Comparison of ENCODE assay signal across 9 cellular contexts in genomic region chr1:26998319-26999300, GRCh38. TPM values are rescaled to one million over a fixed set of nuclear protein-coding genes. Genes with fewer than 3 reads are reported as not detected.
DNase-seq lines count a peak whose midpoint lies in the region; ATAC-seq and TF ChIP-seq lines count a peak whose summit lies in the region.
"Had no signal": no experiment of that assay in that cellular context is flagged by ENCODE, and none has a peak within 500 bp of the region (broad histone marks: within the 10 kb centered on the region; RNA-seq: fewer than 3 reads in every experiment).

No MANE protein-coding gene starts in this region.

- H3K4me3 ChIP-seq in DND-41 (ENCODE audit: low read depth in 1 of 2, low read length in 2 of 2) (no peak overlapping the region), fibroblast of lung (replicated peaks in 1 of 4; ENCODE audit: control extremely low read depth in 1 of 4, insufficient read depth in 1 of 4, low read depth in 3 of 4, low read length in 4 of 4) (peak overlapping the region in 1 of 4 experiments; percentile 50), sigmoid colon (peak overlapping the region in 1 of 4 donors; percentile 32)

- POLR2A ChIA-PET in RWPE1 (lab: Yijun Ruan, JAX; ENCODE audit: low non-redundant PET) = interaction anchor here (1.0 to 2.8 kb wide), 3 partner anchors 11 to 38 kb away, joined by 3 to 21 read pairs (median 4); partner anchors contain the start of gene KDF1

- H2AFZ ChIP-seq in DND-41 (ENCODE audit: low read depth, low read length) (peak overlapping the region; percentile 85), fibroblast of lung (ENCODE audit: low read length) (no peak overlapping the region)

- no peak for TF ChIP-seq EP300 in sigmoid colon (IDR thresholded peaks at IDR 0.05)

- H4K20me1 ChIP-seq in DND-41 (ENCODE audit: insufficient read depth, low read length) (no peaks in the 10 kb centered on the region), fibroblast of lung (ENCODE audit: control insufficient read depth, extremely low read depth, insufficient read depth, low read length) (no peaks in the 10 kb centered on the region)

- H3K4me2 ChIP-seq in DND-41 (ENCODE audit: insufficient read depth, low read length) (no peak overlapping the region), fibroblast of lung (ENCODE audit: extremely low read depth, insufficient read depth, low read length) (peak overlapping the region; percentile 58)

- H3K79me2 ChIP-seq in DND-41 (ENCODE audit: insufficient read depth, low read length) (no peaks in the 10 kb centered on the region), fibroblast of lung (ENCODE audit: control insufficient read depth, insufficient read depth, low read length) (peaks cover 16% of the 10 kb centered on the region)

- H3K27me3 ChIP-seq in DND-41 (ENCODE audit: insufficient read depth, low read length, poor library complexity) (peaks cover 3% of the 10 kb centered on the region), fibroblast of lung (ENCODE audit: control insufficient read depth, insufficient read depth, low read length) (no peaks in the 10 kb centered on the region), sigmoid colon (no peaks in the 10 kb centered on the region)

- CTCF ChIA-PET in RWPE1 (lab: Yijun Ruan, JAX) = interaction anchor here (0.6 to 3.1 kb wide), 19 partner anchors 8 to 1574 kb away, joined by 3 to 26 read pairs (median 5); partner anchors contain the start of gene TENT5B

- H3K9ac ChIP-seq in DND-41 (ENCODE audit: low read depth, low read length) (no peak overlapping the region), fibroblast of lung (ENCODE audit: insufficient read depth, low read length) (no peak overlapping the region)

- TF ChIP-seq CTCF in DND-41 (IDR thresholded peaks at IDR 0.05; ENCODE audit: borderline replicate concordance, extremely low read depth, low read length, poor library complexity, severe bottlenecking) (no peak), RWPE1 (conservative IDR thresholded peaks at IDR 0.05; ENCODE audit: low read depth) (no peak), fibroblast of lung (conservative IDR thresholded peaks at IDR 0.05 in 1 of 2, IDR thresholded peaks at IDR 0.05 in 1 of 2; ENCODE audit: low read depth in 1 of 2, low read length in 2 of 2) (no peak), sigmoid colon (IDR thresholded peaks at IDR 0.05) (no peak)

- 89 to 92% methylated on average over 11 of the region's 11 CpGs for WGBS in sigmoid colon, 2 donors

- no peak for ATAC-seq in DND-41 (ENCODE audit: insufficient read depth, low read depth)

- H3K4me1 ChIP-seq in DND-41 (ENCODE audit: insufficient read depth, low read length) (peaks cover 8% of the 10 kb centered on the region), fibroblast of lung (ENCODE audit: control insufficient read depth, extremely low read depth, insufficient read depth, low read length) (peaks cover 31% of the 10 kb centered on the region), sigmoid colon (peaks cover 0 to 90% (median 88%) of the 10 kb centered on the region in 4 donors)

- H3K27ac ChIP-seq in DND-41 (ENCODE audit: low read length) (no peak overlapping the region), RWPE1 (peak overlapping the region; percentile 99), fibroblast of lung (ENCODE audit: insufficient read depth, low read length) (peak overlapping the region; percentile 84), sigmoid colon (peak overlapping the region; percentile 91 to 98 (median 97))

- no peaks in the 10 kb centered on the region for H3K9me3 ChIP-seq in DND-41 (ENCODE audit: insufficient read depth, low read length, severe bottlenecking)
- H3K9me3 ChIP-seq in fibroblast of lung (ENCODE audit: control insufficient read depth, insufficient read depth, low read depth, low read length) = no peaks in the 10 kb centered on the region
- H3K9me3 ChIP-seq in sigmoid colon = no peaks in the 10 kb centered on the region

- H3K36me3 ChIP-seq in DND-41 (ENCODE audit: insufficient read depth, low read length) (no peaks in the 10 kb centered on the region), fibroblast of lung (ENCODE audit: control insufficient read depth, insufficient read depth, low read length) (no peaks in the 10 kb centered on the region), sigmoid colon (peaks cover 0 to 8% (median 0%) of the 10 kb centered on the region in 4 donors)

- intact Hi-C loops in sigmoid colon (cut with DNase I) = loop anchor here (1.0 to 10.0 kb wide), 4 partner anchors 34 to 396 kb away; partner anchors contain the start of genes GPR3 and SLC9A1

- no peak for TF ChIP-seq POLR2A in sigmoid colon (IDR thresholded peaks at IDR 0.05)

- DNase-seq in DND-41 = no peak
- DNase-seq in RWPE1 (ENCODE audit: low spot score) = peak; percentile 93
- DNase-seq in fibroblast of lung (ENCODE audit: low read depth in 2 of 2) = peak; percentile 51 to 55
- DNase-seq in sigmoid colon = no peak
- DNase-seq in activated naive CD4-positive, alpha-beta T cell (lab: John Stamatoyannopoulos, UW) = no peak
- DNase-seq in activated CD8-positive, alpha-beta memory T cell treated with anti-CD3 and anti-CD28 coated beads for 24 hours = no peak
- no peak for DNase-seq in GM19240 (ENCODE audit: insufficient read length, low spot score)
- DNase-seq in NCI-H82 treated with DMSO at 0.1 percent for 48 hours (lab: John Stamatoyannopoulos, UW; ENCODE audit: unreplicated experiment) = no peak

RNA-seq across cellular contexts. Expression of gene TRNP1, which starts 5.1 kb away (rescaled TPM):
- 10.8 and 16.2 TPM in 2 replicates for total RNA-seq in fibroblast of lung
- 32.6 and 66.9 TPM in 2 replicates for polyA plus RNA-seq in fibroblast of lung
- 27.5 and 54.1 TPM in 2 replicates for polyA plus RNA-seq in fibroblast of lung (2012)
- 9.0 and 25.6 TPM in 2 replicates for polyA minus RNA-seq in fibroblast of lung (ENCODE audit: low replicate concordance)
- total RNA-seq in sigmoid colon = 10 to 100 TPM; 15.5 to 29.6 (median 20.2) TPM
- polyA plus RNA-seq in sigmoid colon = 10 to 100 TPM in 1 of 3 donors, 1 to 10 TPM in 2; 3.0 to 10.8 (median 4.3) TPM

RNA-seq across cellular contexts. Expression of gene TENT5B, which starts 14.0 kb away (rescaled TPM):
- total RNA-seq in fibroblast of lung (0.50 and 1.0 TPM in 2 replicates), sigmoid colon (100 to 1,000 TPM in 2 of 4 donors, 10 to 100 TPM in 2; 24.0 to 111 (median 86.4) TPM)
- polyA plus RNA-seq in fibroblast of lung (1.9 and 9.3 TPM in 2 replicates), sigmoid colon (1 to 10 TPM in 1 of 3 donors, under 1 TPM in 1, not detected in 1; 0.60 to 5.7 TPM)
- polyA plus RNA-seq in fibroblast of lung (2012) = 2.0 and 10.8 TPM in 2 replicates
- 3.7 and 13.7 TPM in 2 replicates for polyA minus RNA-seq in fibroblast of lung (ENCODE audit: low replicate concordance)

RNA-seq across cellular contexts. Expression of gene KDF1, which starts 38.3 kb away (rescaled TPM):
- total RNA-seq in fibroblast of lung = not detected in 2 replicates
- polyA plus RNA-seq in fibroblast of lung = 0.05 TPM in 1 of 2 replicates, not detected in the other
- polyA plus RNA-seq in fibroblast of lung (2012) = not detected in 2 replicates
- polyA minus RNA-seq in fibroblast of lung (ENCODE audit: low replicate concordance) = not detected in 2 replicates
- total RNA-seq in sigmoid colon = not detected
- polyA plus RNA-seq in sigmoid colon = 10 to 100 TPM; 15.0 to 26.8 (median 20.4) TPM
- total RNA-seq: activated T-cell treated with anti-CD3 and anti-CD28 coated beads, Interleukin-2, amount 50 U/mL, for 4 hours had no signal

Comparison
In these comparisons a context has a peak if more than half of its experiments do, and no peak if none do; other contexts are left out.
1. DNase-seq: peak in RWPE1 (single experiment) and fibroblast of lung (2 of 2); none in DND-41 (single experiment), sigmoid colon (single experiment), activated naive CD4-positive, alpha-beta T cell (0 of 4), activated CD8-positive, alpha-beta memory T cell treated with anti-CD3 and anti-CD28 coated beads for 24 hours (single experiment), GM19240 (single experiment) and NCI-H82 treated with DMSO at 0.1 percent for 48 hours (single experiment).
2. RNA of gene TENT5B, which starts 14.0 kb away (total RNA-seq): 24.0 to 111 TPM in sigmoid colon; 0.50 to 1.0 TPM in fibroblast of lung; every median in the first group is over 10 times any median in the second.